ENCODE assay signal across 27 cellular contexts in the genomic region with DNA sequence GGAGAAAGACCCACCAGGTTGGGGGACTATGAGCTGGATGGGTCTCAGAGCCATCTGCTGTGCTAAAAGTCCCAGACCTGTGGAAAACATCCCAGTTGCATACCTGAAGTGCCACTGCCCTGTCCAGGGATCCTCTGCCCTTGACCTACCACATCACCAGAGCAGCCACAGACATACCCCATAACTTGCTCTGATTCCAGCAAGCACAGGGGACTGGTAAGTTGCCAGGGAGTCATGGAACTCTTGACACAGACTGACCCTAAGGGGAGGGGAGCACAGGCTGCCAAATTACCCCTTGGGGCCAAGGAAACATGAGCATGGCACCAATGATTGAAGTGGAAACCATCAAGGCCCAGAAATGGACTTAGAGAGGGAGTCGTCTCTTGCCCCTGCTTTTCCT.
"Had no signal": no experiment of that assay in that cellular context is flagged by ENCODE, and none has a peak within 500 bp of the region (broad histone marks: within the 10 kb centered on the region; RNA-seq: fewer than 3 reads in every experiment).

No MANE protein-coding gene starts in this region.

- H3K4me3 Mint-ChIP-seq: naive B cell; natural killer cell; nephron progenitor cell; neural progenitor cell; stimulated activated memory B cell treated with anti-CD40 and anti-IgM and Interleukin-4, amounts not matched to agents 10 μg/mL and 1 μg/mL and 100 μg/mL, for 72 hours; stimulated activated naive CD8-positive, alpha-beta T cell treated with anti-CD3 and anti-CD28 coated beads, Interleukin-15, amount 100 ng/mL, for 72 hours had no signal

- H3K27me3 Mint-ChIP-seq: naive B cell; stimulated activated naive CD8-positive, alpha-beta T cell treated with anti-CD3 and anti-CD28 coated beads, Interleukin-15, amount 100 ng/mL, for 72 hours had no signal

- H3K27me3 ChIP-seq: hepatocyte, left lung, neural progenitor cell, neutrophil, right lobe of liver, tibial nerve, upper lobe of left lung, vagina had no signal

- DNase-seq: kidney; left colon; lower lobe of right lung; mammary epithelial cell; naive B cell; natural killer cell; nephron progenitor cell; occipital lobe; psoas muscle; right lobe of liver; stimulated activated CD4-positive, alpha-beta T cell treated with anti-CD3 and anti-CD28 coated beads, Interleukin-1b, Interleukin-23, amount 100 ng/mL, for 48 hours; stimulated activated CD4-positive, alpha-beta T cell treated with anti-CD3 and anti-CD28 coated beads, Interleukin-2, amount 100 ng/mL, for 48 hours; stimulated activated CD4-positive, alpha-beta T cell treated with anti-CD3 and anti-CD28 coated beads, Interleukin-4, amount 100 ng/mL, for 4 hours; stimulated activated CD8-positive, alpha-beta memory T cell treated with anti-CD3 and anti-CD28 coated beads, Interleukin-4, amount 100 ng/mL, for 48 hours; stimulated activated naive CD4-positive, alpha-beta T cell treated with Interleukin-2 at 50 U/mL for 16 hours; stimulated activated naive CD8-positive, alpha-beta T cell treated with anti-CD3 and anti-CD28 coated beads, Interleukin-15, amount 100 ng/mL, for 72 hours; substantia nigra; upper lobe of left lung had no signal

- H3K4me2 ChIP-seq: hepatocyte, neural progenitor cell, smooth muscle cell had no signal

- H3K4me3 ChIP-seq: hepatocyte, left lung, lower lobe of right lung, neural progenitor cell, psoas muscle, right lobe of liver, smooth muscle cell, tibial nerve, upper lobe of left lung, vagina had no signal

- H3K36me3 Mint-ChIP-seq: naive B cell; natural killer cell; neural progenitor cell; stimulated activated memory B cell treated with anti-CD40 and anti-IgM and Interleukin-4, amounts not matched to agents 10 μg/mL and 1 μg/mL and 100 μg/mL, for 72 hours had no signal

- H2AFZ ChIP-seq: hepatocyte, parathyroid adenoma had no signal

- H3K4me1 ChIP-seq: left lung, lower lobe of right lung, neural progenitor cell, parathyroid adenoma, psoas muscle, right lobe of liver, tibial nerve, upper lobe of left lung, vagina had no signal

- H3K27ac ChIP-seq: hepatocyte, left lung, lower lobe of right lung, neural progenitor cell, neutrophil, parathyroid adenoma, psoas muscle, right lobe of liver, tibial nerve, upper lobe of left lung, vagina had no signal

- H3K9me3 Mint-ChIP-seq: nephron progenitor cell; neural progenitor cell; stimulated activated memory B cell treated with anti-CD40 and anti-IgM and Interleukin-4, amounts not matched to agents 10 μg/mL and 1 μg/mL and 100 μg/mL, for 72 hours had no signal

- H3K27ac Mint-ChIP-seq: naive B cell; natural killer cell; nephron progenitor cell; neural progenitor cell; stimulated activated memory B cell treated with anti-CD40 and anti-IgM and Interleukin-4, amounts not matched to agents 10 μg/mL and 1 μg/mL and 100 μg/mL, for 72 hours; stimulated activated naive CD8-positive, alpha-beta T cell treated with anti-CD3 and anti-CD28 coated beads, Interleukin-15, amount 100 ng/mL, for 72 hours had no signal

- H3K79me2 ChIP-seq: hepatocyte, parathyroid adenoma had no signal

- H3K9ac ChIP-seq: neural progenitor cell, parathyroid adenoma had no signal

- H3K9me3 ChIP-seq: lower lobe of right lung, neutrophil, psoas muscle, right lobe of liver, upper lobe of left lung, vagina had no signal

- H3K4me1 Mint-ChIP-seq: naive B cell; natural killer cell; nephron progenitor cell; stimulated activated memory B cell treated with anti-CD40 and anti-IgM and Interleukin-4, amounts not matched to agents 10 μg/mL and 1 μg/mL and 100 μg/mL, for 72 hours; stimulated activated naive CD8-positive, alpha-beta T cell treated with anti-CD3 and anti-CD28 coated beads, Interleukin-15, amount 100 ng/mL, for 72 hours had no signal

- H3K36me3 ChIP-seq: left lung, lower lobe of right lung, neural progenitor cell, neutrophil, right lobe of liver, tibial nerve, upper lobe of left lung, vagina had no signal

- ATAC-seq: left colon; left lung; natural killer cell; psoas muscle; right lobe of liver; stimulated activated memory B cell treated with anti-CD40 and anti-IgM and Interleukin-4, amounts not matched to agents 10 μg/mL and 1 μg/mL and 100 μg/mL, for 72 hours; stimulated activated naive CD8-positive, alpha-beta T cell treated with anti-CD3 and anti-CD28 coated beads, Interleukin-15, amount 100 ng/mL, for 72 hours had no signal
